In the genomic region with DNA sequence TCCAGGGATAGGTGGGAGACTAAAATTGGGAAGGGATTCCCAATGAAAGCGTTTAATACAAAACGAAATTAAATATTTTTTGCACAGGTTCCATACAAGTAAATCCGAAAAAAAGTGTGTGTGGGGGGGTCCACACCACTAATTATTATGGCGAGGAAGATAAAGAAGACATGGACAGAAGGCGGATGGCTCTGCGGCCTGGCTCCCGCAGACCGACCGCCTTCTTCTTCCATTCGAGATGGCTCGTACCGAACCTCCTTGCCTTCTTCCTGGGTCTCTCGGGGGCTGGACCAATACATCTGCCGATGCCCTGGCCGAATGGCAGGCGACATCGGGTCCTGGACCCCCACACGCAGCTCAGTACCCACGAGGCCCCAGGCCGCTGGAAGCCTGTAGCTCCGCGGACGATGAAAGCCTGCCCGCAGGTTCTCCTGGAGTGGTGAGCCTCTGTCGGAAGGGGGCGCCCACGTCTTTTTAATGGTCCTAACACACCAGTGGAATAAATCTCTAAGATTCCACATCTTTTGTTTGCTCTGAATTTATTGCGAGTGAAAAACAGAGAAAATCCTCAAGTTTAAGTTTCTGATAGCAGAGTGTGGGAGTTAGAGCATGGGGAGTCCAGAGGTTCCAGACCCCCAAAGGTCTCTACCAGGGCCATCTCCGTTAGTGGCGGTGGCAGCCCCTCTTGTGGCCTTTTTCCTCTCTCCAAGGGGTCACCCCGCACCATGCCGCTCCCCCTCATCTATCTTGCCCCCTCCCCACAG, we compare ENCODE assay signal across 8 cellular contexts. TPM values are rescaled to one million over a fixed set of nuclear protein-coding genes. Genes with fewer than 3 reads are reported as not detected.
DNase-seq lines count a peak whose midpoint lies in the region; ATAC-seq, FAIRE-seq and TF ChIP-seq lines count a peak whose summit lies in the region.

No MANE protein-coding gene starts in this region.

- H2BK120ac ChIP-seq in neuronal stem cell (ENCODE audit: low read depth, low read length) = no peak overlapping the region

- no peaks in the 10 kb centered on the region for H3K9me3 Mint-ChIP-seq in CD8-positive, alpha-beta T cell
- no peaks in the 10 kb centered on the region for H3K9me3 Mint-ChIP-seq in stimulated activated naive CD8-positive, alpha-beta T cell treated with anti-CD3 and anti-CD28 coated beads, Interleukin-15, amount 100 ng/mL, for 72 hours

- no peak overlapping the region for H2BK5ac ChIP-seq in neuronal stem cell (ENCODE audit: low read length)

- no CpG with 5 or more reads among the region's 32 CpGs for WGBS in neuronal stem cell (ENCODE audit: extremely low coverage in 2 of 2, insufficient read length in 2 of 2, insufficient replicate concordance in 1 of 2), 2 donors

- intact Hi-C loops in CD8-positive, alpha-beta T cell (cut with DNase I, micrococcal nuclease) = loop anchor here (1.0 to 10.0 kb wide), 6 partner anchors 66 to 270 kb away; partner anchors contain the start of gene IGF2BP1 (in 1 of the 2)

- H3K27ac ChIP-seq in CD8-positive, alpha-beta T cell (ENCODE audit: low read depth, low read length) = no peak overlapping the region
- H3K27ac ChIP-seq in Peyer's patch (no peak overlapping the region), neuronal stem cell (replicated peaks; ENCODE audit: low read length) (no peak overlapping the region)

- peak; percentile 74 for ATAC-seq in CD8-positive, alpha-beta T cell
- peak; percentile 83 for ATAC-seq in stimulated activated naive CD8-positive, alpha-beta T cell treated with anti-CD3 and anti-CD28 coated beads, Interleukin-15, amount 100 ng/mL, for 72 hours

- H3K4me1 ChIP-seq in CD8-positive, alpha-beta T cell (ENCODE audit: insufficient read depth, low read length) = peaks cover 53% of the 10 kb centered on the region
- H3K4me1 ChIP-seq in Peyer's patch (peaks cover 0 to 45% (median 17%) of the 10 kb centered on the region in 4 donors), neuronal stem cell (ENCODE audit: control insufficient read depth in 2 of 2, insufficient read depth in 1 of 2, low read depth in 1 of 2, low read length in 2 of 2) (no peaks in the 10 kb centered on the region)

- no peaks in the 10 kb centered on the region for H3K9me3 ChIP-seq in CD8-positive, alpha-beta T cell (ENCODE audit: low read length)
- H3K9me3 ChIP-seq in Peyer's patch (no peaks in the 10 kb centered on the region), neuronal stem cell (replicated peaks in 1 of 2; ENCODE audit: control insufficient read depth in 2 of 2, insufficient read depth in 1 of 2, low read depth in 1 of 2, low read length in 2 of 2) (peaks cover 0 to 15% of the 10 kb centered on the region in 2 donors)

- H3K27me3 ChIP-seq in CD8-positive, alpha-beta T cell (ENCODE audit: insufficient read depth, low read length) = peaks cover 89% of the 10 kb centered on the region
- H3K27me3 ChIP-seq in Peyer's patch = peaks cover 0 to 93% of the 10 kb centered on the region in 2 donors
- H3K27me3 ChIP-seq in neuronal stem cell (ENCODE audit: control insufficient read depth in 3 of 3, insufficient read depth in 3 of 3, low read depth in 1 of 3, low read length in 3 of 3) = peaks cover 77 to 100% (median 100%) of the 10 kb centered on the region in 3 experiments

- POLR2A ChIA-PET in CD8-positive, alpha-beta T cell (lab: Charles Lee) = interaction anchor here (0.6 to 1.5 kb wide), 4 partner anchors 8 to 67 kb away, joined by 3 to 4 read pairs (median 4); no protein-coding TSS in a partner anchor

- H3K27ac Mint-ChIP-seq in CD8-positive, alpha-beta T cell = no peak overlapping the region
- H3K27ac Mint-ChIP-seq in stimulated activated naive CD8-positive, alpha-beta T cell treated with anti-CD3 and anti-CD28 coated beads, Interleukin-15, amount 100 ng/mL, for 72 hours = peak overlapping the region in 1 of 2 donors; percentile 92

- CTCF ChIA-PET in CD8-positive, alpha-beta T cell (lab: Charles Lee) = interaction anchor here (0.6 to 4.0 kb wide), 29 partner anchors 7 to 220 kb away, joined by 3 to 43 read pairs (median 5); partner anchors contain the start of gene SNF8

- no peak overlapping the region for H3K14ac ChIP-seq in neuronal stem cell (ENCODE audit: low read length)

- TF ChIP-seq CTCF in CD8-positive, alpha-beta T cell (IDR thresholded peaks at IDR 0.05) = peak; percentile 75
- TF ChIP-seq CTCF in Peyer's patch (IDR thresholded peaks at IDR 0.05) (peak; percentile 19 to 77 (median 66)), fibroblast of mammary gland (conservative IDR thresholded peaks at IDR 0.05; ENCODE audit: control insufficient read depth, insufficient read depth, low read depth, low read length) (peak; percentile 71)

- H4K8ac ChIP-seq in neuronal stem cell (ENCODE audit: low read depth, low read length) = no peak overlapping the region

- no peaks in the 10 kb centered on the region for H3K36me3 Mint-ChIP-seq in CD8-positive, alpha-beta T cell

- H3K4me3 ChIP-seq in CD8-positive, alpha-beta T cell (ENCODE audit: low read depth, low read length) = peak overlapping the region; percentile 36
- H3K4me3 ChIP-seq in Peyer's patch (peak overlapping the region in 1 of 4 donors; percentile 23), fibroblast of mammary gland (ENCODE audit: control insufficient read depth, low read depth, low read length) (no peak overlapping the region), neuronal stem cell (ENCODE audit: low read length in 2 of 2) (no peak overlapping the region)

- H2BK12ac ChIP-seq in neuronal stem cell (ENCODE audit: low read length) = no peak overlapping the region

- no peak overlapping the region for H2AK5ac ChIP-seq in neuronal stem cell (ENCODE audit: low read depth, low read length)

- H3K79me1 ChIP-seq in neuronal stem cell (ENCODE audit: low read depth, low read length) = no peaks in the 10 kb centered on the region

- no peak overlapping the region for H3K4ac ChIP-seq in neuronal stem cell (ENCODE audit: low read length)

- H2BK15ac ChIP-seq in neuronal stem cell (ENCODE audit: low read length) = no peak overlapping the region

- peak; percentile 56 to 81 (median 78) for DNase-seq in CD8-positive, alpha-beta T cell
- DNase-seq in HTR-8/SVneo (ENCODE audit: insufficient read length, low spot score) (peak; percentile 85), Peyer's patch (peak; percentile 64 to 94 (median 93)), fibroblast of mammary gland (ENCODE audit: low read depth) (peak; percentile 73), neuronal stem cell (ENCODE audit: low spot score) (peak; percentile 79), cerebellar nuclear complex (lab: John Stamatoyannopoulos, UW) (no peak)
- peak; percentile 88 to 91 for DNase-seq in activated T-cell treated with anti-CD3 and anti-CD28 coated beads, Interleukin-2, amount 50 U/mL, for 48 hours
- peak; percentile 73 to 78 for DNase-seq in stimulated activated naive CD8-positive, alpha-beta T cell treated with anti-CD3 and anti-CD28 coated beads, Interleukin-15, amount 100 ng/mL, for 72 hours

- H3K27me3 Mint-ChIP-seq in CD8-positive, alpha-beta T cell (ENCODE audit: low read depth) = peaks cover 72% of the 10 kb centered on the region
- peaks cover 100% of the 10 kb centered on the region for H3K27me3 Mint-ChIP-seq in stimulated activated naive CD8-positive, alpha-beta T cell treated with anti-CD3 and anti-CD28 coated beads, Interleukin-15, amount 100 ng/mL, for 72 hours

- H3K9ac ChIP-seq in neuronal stem cell (ENCODE audit: low read depth, low read length, poor library complexity) = no peak overlapping the region

- peak overlapping the region; percentile 69 for H3K4me3 Mint-ChIP-seq in CD8-positive, alpha-beta T cell
- H3K4me3 Mint-ChIP-seq in stimulated activated naive CD8-positive, alpha-beta T cell treated with anti-CD3 and anti-CD28 coated beads, Interleukin-15, amount 100 ng/mL, for 72 hours = peak overlapping the region; percentile 64 to 77

- H2AFZ ChIP-seq in neuronal stem cell (ENCODE audit: low read length) = peak overlapping the region; percentile 75

- no peak for TF ChIP-seq POLR2A in Peyer's patch (IDR thresholded peaks at IDR 0.05)

- FAIRE-seq in HTR-8/SVneo (lab: Jason Lieb, UNC) = no peak

- no peak overlapping the region for H3K4me2 ChIP-seq in neuronal stem cell (ENCODE audit: insufficient read depth, low read length, poor library complexity, severe bottlenecking)

- peaks cover 52% of the 10 kb centered on the region for H3K4me1 Mint-ChIP-seq in CD8-positive, alpha-beta T cell (ENCODE audit: low read depth)
- peaks cover 82% of the 10 kb centered on the region for H3K4me1 Mint-ChIP-seq in stimulated activated naive CD8-positive, alpha-beta T cell treated with anti-CD3 and anti-CD28 coated beads, Interleukin-15, amount 100 ng/mL, for 72 hours

- no peaks in the 10 kb centered on the region for H3K36me3 ChIP-seq in CD8-positive, alpha-beta T cell (ENCODE audit: insufficient read depth, low read length)
- no peaks in the 10 kb centered on the region for H3K36me3 ChIP-seq in Peyer's patch
- no peaks in the 10 kb centered on the region for H3K36me3 ChIP-seq in neuronal stem cell (replicated peaks in 1 of 2; ENCODE audit: control insufficient read depth in 2 of 2, insufficient read depth in 2 of 2, low read length in 2 of 2)

- H3K18ac ChIP-seq in neuronal stem cell (ENCODE audit: low read length) = peak overlapping the region; percentile 49

- H3K23ac ChIP-seq in neuronal stem cell (ENCODE audit: low read depth, low read length, poor library complexity) = no peak overlapping the region

- H4K91ac ChIP-seq in neuronal stem cell (ENCODE audit: low read depth, low read length, poor library complexity) = no peak overlapping the region

RNA-seq across cellular contexts. Expression of gene PRAC2, which starts 1.4 kb away (rescaled TPM):
- not detected for total RNA-seq in CD8-positive, alpha-beta T cell
- not detected for total RNA-seq in Peyer's patch
- polyA plus RNA-seq in neuronal stem cell (2013, experiment 1 of 2) = not detected
- polyA plus RNA-seq in neuronal stem cell (2013, experiment 2 of 2) = not detected

RNA-seq across cellular contexts. Expression of gene PRAC1, which starts 2.1 kb away (rescaled TPM):
- not detected for total RNA-seq in CD8-positive, alpha-beta T cell
- total RNA-seq in Peyer's patch = not detected
- polyA plus RNA-seq in neuronal stem cell (2013, experiment 1 of 2) = not detected
- polyA plus RNA-seq in neuronal stem cell (2013, experiment 2 of 2) = not detected

RNA-seq across cellular contexts. Expression of gene HOXB13, which starts 4.1 kb away (rescaled TPM):
- not detected for total RNA-seq in CD8-positive, alpha-beta T cell
- total RNA-seq in Peyer's patch = under 1 TPM in 1 of 4 donors, not detected in 3; 0.54 TPM
- polyA plus RNA-seq in neuronal stem cell (2013, experiment 1 of 2) = not detected
- polyA plus RNA-seq in neuronal stem cell (2013, experiment 2 of 2) = not detected

Comparison
In these comparisons a context has a peak if more than half of its experiments do, and no peak if none do; other contexts are left out.
1. DNase-seq: peak in CD8-positive, alpha-beta T cell (7 of 7), HTR-8/SVneo (single experiment), Peyer's patch (3 of 3), activated T-cell treated with anti-CD3 and anti-CD28 coated beads, Interleukin-2, amount 50 U/mL, for 48 hours (2 of 2), fibroblast of mammary gland (single experiment), neuronal stem cell (single experiment) and stimulated activated naive CD8-positive, alpha-beta T cell treated with anti-CD3 and anti-CD28 coated beads, Interleukin-15, amount 100 ng/mL, for 72 hours (2 of 2); none in cerebellar nuclear complex (0 of 2).
2. Peak in every context shown above with its lines, with median percentiles within 50 percentile points of each other: CTCF ChIP-seq.